ENCODE assay signal across 1 cellular context in the genomic region with DNA sequence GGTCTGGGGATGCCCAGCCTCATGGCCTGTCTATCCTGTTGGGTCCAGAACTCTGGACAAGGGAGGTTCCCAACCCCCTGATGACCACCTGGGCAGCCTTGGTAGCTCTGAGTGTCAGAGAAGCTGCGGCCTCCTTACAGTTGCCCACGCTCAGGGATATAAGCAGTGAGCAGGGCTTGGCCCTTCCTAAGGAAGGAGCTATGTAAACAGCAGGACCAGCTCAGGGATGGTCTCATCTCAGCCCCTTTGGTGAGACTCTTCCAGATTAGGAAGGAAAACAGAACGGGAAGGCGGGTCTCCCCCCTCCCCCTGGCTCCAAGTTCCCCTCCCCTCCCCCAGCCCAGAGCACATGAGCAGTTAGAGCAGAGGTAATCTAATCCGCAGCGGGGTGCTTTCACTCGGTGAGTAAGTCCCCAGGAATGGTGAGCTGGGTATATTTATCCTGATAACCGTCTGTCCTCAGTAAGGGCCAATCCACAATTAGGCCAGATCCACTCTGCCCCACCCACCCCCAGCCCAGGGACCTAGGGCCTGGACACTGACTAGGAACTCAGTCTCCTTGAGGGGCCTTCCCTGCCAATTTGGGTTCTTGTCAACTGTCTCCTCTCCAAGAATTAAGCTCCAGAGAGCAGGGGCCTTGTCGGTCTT.
TF ChIP-seq lines count a peak whose summit lies in the region.

No MANE protein-coding gene starts in this region.

TF ChIP-seq in HepG2, 621 proteins besides CTCF, POLR2A, EP300 and RAD21:
- TF ChIP-seq, protein P1, sequence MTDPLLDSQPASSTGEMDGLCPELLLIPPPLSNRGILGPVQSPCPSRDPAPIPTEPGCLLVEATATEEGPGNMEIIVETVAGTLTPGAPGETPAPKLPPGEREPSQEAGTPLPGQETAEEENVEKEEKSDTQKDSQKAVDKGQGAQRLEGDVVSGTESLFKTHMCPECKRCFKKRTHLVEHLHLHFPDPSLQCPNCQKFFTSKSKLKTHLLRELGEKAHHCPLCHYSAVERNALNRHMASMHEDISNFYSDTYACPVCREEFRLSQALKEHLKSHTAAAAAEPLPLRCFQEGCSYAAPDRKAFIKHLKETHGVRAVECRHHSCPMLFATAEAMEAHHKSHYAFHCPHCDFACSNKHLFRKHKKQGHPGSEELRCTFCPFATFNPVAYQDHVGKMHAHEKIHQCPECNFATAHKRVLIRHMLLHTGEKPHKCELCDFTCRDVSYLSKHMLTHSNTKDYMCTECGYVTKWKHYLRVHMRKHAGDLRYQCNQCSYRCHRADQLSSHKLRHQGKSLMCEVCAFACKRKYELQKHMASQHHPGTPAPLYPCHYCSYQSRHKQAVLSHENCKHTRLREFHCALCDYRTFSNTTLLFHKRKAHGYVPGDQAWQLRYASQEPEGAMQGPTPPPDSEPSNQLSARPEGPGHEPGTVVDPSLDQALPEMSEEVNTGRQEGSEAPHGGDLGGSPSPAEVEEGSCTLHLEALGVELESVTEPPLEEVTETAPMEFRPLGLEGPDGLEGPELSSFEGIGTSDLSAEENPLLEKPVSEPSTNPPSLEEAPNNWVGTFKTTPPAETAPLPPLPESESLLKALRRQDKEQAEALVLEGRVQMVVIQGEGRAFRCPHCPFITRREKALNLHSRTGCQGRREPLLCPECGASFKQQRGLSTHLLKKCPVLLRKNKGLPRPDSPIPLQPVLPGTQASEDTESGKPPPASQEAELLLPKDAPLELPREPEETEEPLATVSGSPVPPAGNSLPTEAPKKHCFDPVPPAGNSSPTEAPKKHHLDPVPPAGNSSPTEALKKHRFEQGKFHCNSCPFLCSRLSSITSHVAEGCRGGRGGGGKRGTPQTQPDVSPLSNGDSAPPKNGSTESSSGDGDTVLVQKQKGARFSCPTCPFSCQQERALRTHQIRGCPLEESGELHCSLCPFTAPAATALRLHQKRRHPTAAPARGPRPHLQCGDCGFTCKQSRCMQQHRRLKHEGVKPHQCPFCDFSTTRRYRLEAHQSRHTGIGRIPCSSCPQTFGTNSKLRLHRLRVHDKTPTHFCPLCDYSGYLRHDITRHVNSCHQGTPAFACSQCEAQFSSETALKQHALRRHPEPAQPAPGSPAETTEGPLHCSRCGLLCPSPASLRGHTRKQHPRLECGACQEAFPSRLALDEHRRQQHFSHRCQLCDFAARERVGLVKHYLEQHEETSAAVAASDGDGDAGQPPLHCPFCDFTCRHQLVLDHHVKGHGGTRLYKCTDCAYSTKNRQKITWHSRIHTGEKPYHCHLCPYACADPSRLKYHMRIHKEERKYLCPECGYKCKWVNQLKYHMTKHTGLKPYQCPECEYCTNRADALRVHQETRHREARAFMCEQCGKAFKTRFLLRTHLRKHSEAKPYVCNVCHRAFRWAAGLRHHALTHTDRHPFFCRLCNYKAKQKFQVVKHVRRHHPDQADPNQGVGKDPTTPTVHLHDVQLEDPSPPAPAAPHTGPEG (CRISPR knock-in tag; IDR thresholded peaks at IDR 0.05): no peak
- TF ChIP-seq, protein P2, sequence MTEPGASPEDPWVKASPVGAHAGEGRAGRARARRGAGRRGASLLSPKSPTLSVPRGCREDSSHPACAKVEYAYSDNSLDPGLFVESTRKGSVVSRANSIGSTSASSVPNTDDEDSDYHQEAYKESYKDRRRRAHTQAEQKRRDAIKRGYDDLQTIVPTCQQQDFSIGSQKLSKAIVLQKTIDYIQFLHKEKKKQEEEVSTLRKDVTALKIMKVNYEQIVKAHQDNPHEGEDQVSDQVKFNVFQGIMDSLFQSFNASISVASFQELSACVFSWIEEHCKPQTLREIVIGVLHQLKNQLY (CRISPR knock-in tag; IDR thresholded peaks at IDR 0.05): peak; percentile 15; the same call in 1 of the 2 replicates
- peak; percentile 77 for TF ChIP-seq TEAD3 (CRISPR knock-in tag; optimal IDR thresholded peaks at IDR 0.05; ENCODE audit: borderline replicate concordance)
- 0 out of 2 replicates have a peak, but pooled peaks have one; percentile 7 for TF ChIP-seq THAP11 (CRISPR knock-in tag; IDR thresholded peaks at IDR 0.05)
- TF ChIP-seq, protein P3, sequence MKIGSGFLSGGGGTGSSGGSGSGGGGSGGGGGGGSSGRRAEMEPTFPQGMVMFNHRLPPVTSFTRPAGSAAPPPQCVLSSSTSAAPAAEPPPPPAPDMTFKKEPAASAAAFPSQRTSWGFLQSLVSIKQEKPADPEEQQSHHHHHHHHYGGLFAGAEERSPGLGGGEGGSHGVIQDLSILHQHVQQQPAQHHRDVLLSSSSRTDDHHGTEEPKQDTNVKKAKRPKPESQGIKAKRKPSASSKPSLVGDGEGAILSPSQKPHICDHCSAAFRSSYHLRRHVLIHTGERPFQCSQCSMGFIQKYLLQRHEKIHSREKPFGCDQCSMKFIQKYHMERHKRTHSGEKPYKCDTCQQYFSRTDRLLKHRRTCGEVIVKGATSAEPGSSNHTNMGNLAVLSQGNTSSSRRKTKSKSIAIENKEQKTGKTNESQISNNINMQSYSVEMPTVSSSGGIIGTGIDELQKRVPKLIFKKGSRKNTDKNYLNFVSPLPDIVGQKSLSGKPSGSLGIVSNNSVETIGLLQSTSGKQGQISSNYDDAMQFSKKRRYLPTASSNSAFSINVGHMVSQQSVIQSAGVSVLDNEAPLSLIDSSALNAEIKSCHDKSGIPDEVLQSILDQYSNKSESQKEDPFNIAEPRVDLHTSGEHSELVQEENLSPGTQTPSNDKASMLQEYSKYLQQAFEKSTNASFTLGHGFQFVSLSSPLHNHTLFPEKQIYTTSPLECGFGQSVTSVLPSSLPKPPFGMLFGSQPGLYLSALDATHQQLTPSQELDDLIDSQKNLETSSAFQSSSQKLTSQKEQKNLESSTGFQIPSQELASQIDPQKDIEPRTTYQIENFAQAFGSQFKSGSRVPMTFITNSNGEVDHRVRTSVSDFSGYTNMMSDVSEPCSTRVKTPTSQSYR (CRISPR knock-in tag; IDR thresholded peaks at IDR 0.05; ENCODE audit: borderline replicate concordance): peak; percentile 65; the same call in 1 of the 2 replicates
- peak; percentile 94 for TF ChIP-seq FOSL2 (CRISPR knock-in tag; IDR thresholded peaks at IDR 0.05)
- 0 out of 2 replicates have a peak, but pooled peaks have one; percentile 25 for TF ChIP-seq KLF11 (CRISPR knock-in tag; IDR thresholded peaks at IDR 0.05)
- TF ChIP-seq, protein P4, sequence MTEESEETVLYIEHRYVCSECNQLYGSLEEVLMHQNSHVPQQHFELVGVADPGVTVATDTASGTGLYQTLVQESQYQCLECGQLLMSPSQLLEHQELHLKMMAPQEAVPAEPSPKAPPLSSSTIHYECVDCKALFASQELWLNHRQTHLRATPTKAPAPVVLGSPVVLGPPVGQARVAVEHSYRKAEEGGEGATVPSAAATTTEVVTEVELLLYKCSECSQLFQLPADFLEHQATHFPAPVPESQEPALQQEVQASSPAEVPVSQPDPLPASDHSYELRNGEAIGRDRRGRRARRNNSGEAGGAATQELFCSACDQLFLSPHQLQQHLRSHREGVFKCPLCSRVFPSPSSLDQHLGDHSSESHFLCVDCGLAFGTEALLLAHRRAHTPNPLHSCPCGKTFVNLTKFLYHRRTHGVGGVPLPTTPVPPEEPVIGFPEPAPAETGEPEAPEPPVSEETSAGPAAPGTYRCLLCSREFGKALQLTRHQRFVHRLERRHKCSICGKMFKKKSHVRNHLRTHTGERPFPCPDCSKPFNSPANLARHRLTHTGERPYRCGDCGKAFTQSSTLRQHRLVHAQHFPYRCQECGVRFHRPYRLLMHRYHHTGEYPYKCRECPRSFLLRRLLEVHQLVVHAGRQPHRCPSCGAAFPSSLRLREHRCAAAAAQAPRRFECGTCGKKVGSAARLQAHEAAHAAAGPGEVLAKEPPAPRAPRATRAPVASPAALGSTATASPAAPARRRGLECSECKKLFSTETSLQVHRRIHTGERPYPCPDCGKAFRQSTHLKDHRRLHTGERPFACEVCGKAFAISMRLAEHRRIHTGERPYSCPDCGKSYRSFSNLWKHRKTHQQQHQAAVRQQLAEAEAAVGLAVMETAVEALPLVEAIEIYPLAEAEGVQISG (CRISPR knock-in tag; IDR thresholded peaks at IDR 0.05): no peak
- TF ChIP-seq GABPA (IDR thresholded peaks at IDR 0.05; ENCODE audit: low read depth, low read length): no peak
- TF ChIP-seq GABPA (CRISPR knock-in tag; IDR thresholded peaks at IDR 0.05; ENCODE audit: low read depth): no peak
- TF ChIP-seq, protein P5, sequence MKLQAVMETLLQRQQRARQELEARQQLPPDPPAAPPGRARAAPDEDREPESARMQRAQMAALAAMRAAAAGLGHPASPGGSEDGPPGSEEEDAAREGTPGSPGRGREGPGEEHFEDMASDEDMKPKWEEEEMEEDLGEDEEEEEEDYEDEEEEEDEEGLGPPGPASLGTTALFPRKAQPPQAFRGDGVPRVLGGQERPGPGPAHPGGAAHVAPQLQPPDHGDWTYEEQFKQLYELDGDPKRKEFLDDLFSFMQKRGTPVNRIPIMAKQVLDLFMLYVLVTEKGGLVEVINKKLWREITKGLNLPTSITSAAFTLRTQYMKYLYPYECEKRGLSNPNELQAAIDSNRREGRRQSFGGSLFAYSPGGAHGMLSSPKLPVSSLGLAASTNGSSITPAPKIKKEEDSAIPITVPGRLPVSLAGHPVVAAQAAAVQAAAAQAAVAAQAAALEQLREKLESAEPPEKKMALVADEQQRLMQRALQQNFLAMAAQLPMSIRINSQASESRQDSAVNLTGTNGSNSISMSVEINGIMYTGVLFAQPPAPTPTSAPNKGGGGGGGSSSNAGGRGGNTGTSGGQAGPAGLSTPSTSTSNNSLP (IDR thresholded peaks at IDR 0.05; ENCODE audit: low read depth, low read length): peak; percentile 12; the same call in 1 of the 2 replicates
- TF ChIP-seq, protein P6, sequence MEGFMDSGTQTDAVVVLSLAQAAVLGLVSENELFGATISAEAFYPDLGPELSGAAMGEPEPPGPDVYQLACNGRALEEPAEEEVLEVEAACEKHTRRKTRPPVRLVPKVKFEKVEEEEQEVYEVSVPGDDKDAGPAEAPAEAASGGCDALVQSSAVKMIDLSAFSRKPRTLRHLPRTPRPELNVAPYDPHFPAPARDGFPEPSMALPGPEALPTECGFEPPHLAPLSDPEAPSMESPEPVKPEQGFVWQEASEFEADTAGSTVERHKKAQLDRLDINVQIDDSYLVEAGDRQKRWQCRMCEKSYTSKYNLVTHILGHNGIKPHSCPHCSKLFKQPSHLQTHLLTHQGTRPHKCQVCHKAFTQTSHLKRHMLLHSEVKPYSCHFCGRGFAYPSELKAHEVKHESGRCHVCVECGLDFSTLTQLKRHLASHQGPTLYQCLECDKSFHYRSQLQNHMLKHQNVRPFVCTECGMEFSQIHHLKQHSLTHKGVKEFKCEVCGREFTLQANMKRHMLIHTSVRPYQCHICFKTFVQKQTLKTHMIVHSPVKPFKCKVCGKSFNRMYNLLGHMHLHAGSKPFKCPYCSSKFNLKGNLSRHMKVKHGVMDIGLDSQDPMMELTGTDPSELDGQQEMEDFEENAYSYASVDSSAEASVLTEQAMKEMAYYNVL (CRISPR knock-in tag; IDR thresholded peaks at IDR 0.05; ENCODE audit: borderline replicate concordance): 0 out of 2 replicates have a peak, but pooled peaks have one; percentile 30
- peak; percentile 48 for TF ChIP-seq SAP130 (CRISPR knock-in tag; IDR thresholded peaks at IDR 0.05; ENCODE audit: low read depth)
- peak; percentile 34; the same call in 1 of the 2 replicates for TF ChIP-seq RXRB (CRISPR knock-in tag; IDR thresholded peaks at IDR 0.05; ENCODE audit: borderline replicate concordance)
- TF ChIP-seq, protein P7, sequence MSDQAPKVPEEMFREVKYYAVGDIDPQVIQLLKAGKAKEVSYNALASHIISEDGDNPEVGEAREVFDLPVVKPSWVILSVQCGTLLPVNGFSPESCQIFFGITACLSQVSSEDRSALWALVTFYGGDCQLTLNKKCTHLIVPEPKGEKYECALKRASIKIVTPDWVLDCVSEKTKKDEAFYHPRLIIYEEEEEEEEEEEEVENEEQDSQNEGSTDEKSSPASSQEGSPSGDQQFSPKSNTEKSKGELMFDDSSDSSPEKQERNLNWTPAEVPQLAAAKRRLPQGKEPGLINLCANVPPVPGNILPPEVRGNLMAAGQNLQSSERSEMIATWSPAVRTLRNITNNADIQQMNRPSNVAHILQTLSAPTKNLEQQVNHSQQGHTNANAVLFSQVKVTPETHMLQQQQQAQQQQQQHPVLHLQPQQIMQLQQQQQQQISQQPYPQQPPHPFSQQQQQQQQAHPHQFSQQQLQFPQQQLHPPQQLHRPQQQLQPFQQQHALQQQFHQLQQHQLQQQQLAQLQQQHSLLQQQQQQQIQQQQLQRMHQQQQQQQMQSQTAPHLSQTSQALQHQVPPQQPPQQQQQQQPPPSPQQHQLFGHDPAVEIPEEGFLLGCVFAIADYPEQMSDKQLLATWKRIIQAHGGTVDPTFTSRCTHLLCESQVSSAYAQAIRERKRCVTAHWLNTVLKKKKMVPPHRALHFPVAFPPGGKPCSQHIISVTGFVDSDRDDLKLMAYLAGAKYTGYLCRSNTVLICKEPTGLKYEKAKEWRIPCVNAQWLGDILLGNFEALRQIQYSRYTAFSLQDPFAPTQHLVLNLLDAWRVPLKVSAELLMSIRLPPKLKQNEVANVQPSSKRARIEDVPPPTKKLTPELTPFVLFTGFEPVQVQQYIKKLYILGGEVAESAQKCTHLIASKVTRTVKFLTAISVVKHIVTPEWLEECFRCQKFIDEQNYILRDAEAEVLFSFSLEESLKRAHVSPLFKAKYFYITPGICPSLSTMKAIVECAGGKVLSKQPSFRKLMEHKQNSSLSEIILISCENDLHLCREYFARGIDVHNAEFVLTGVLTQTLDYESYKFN (CRISPR knock-in tag; conservative IDR thresholded peaks at IDR 0.05): peak; percentile 40; the same call in 1 of the 2 replicates
- TF ChIP-seq HOXA5 (CRISPR knock-in tag; IDR thresholded peaks at IDR 0.05): no peak
- TF ChIP-seq, protein P8, sequence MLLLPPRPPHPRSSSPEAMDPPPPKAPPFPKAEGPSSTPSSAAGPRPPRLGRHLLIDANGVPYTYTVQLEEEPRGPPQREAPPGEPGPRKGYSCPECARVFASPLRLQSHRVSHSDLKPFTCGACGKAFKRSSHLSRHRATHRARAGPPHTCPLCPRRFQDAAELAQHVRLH (CRISPR knock-in tag; IDR thresholded peaks at IDR 0.05; ENCODE audit: borderline replicate concordance, low read depth): 0 out of 2 replicates have a peak, but pooled peaks have one; percentile 26
- TF ChIP-seq FOXA1 (IDR thresholded peaks at IDR 0.05): no peak
- 0 out of 2 replicates have a peak, but pooled peaks have one; percentile 43 for TF ChIP-seq FOXA1 (CRISPR knock-in tag; IDR thresholded peaks at IDR 0.05)
- TF ChIP-seq SIX1 (CRISPR knock-in tag; IDR thresholded peaks at IDR 0.05; ENCODE audit: borderline replicate concordance): peak; percentile 87; the same call in 1 of the 2 replicates
- TF ChIP-seq, protein P9, sequence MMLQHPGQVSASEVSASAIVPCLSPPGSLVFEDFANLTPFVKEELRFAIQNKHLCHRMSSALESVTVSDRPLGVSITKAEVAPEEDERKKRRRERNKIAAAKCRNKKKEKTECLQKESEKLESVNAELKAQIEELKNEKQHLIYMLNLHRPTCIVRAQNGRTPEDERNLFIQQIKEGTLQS (CRISPR knock-in tag; IDR thresholded peaks at IDR 0.05): peak; percentile 75
- TF ChIP-seq FOXA3 (CRISPR knock-in tag; IDR thresholded peaks at IDR 0.05): 0 out of 2 replicates have a peak, but pooled peaks have one; percentile 27
- TF ChIP-seq MXI1 (IDR thresholded peaks at IDR 0.05; ENCODE audit: borderline replicate concordance, low read depth, low read length): peak; percentile 12; the same call in 1 of the 3 replicates
- no peak for TF ChIP-seq ZNF567 (CRISPR knock-in tag; IDR thresholded peaks at IDR 0.05; ENCODE audit: borderline replicate concordance)
